8 cellular contexts compared by ENCODE assay signal in genomic region chrX:52958113-52959010, GRCh38. TPM values are rescaled to one million over a fixed set of nuclear protein-coding genes. Genes with fewer than 3 reads are reported as not detected.
A peak's percentile ranks its signal among the peaks of the same experiment; 100 is the strongest.
DNase-seq lines count a peak whose midpoint lies in the region; ATAC-seq and TF ChIP-seq lines count a peak whose summit lies in the region.
"Not testable (repeated sequence)": the region's sequence is repeated elsewhere in the genome, so short reads cannot be mapped to it uniquely, and the experiment has no call there.

Gene FAM156A (minus strand): TSS chrX:52958518. CDS start chrX:52948588, 9,930 bp downstream.

- not testable (repeated sequence) for H3K27me3 ChIP-seq in BJ (ENCODE audit: control insufficient read depth, insufficient read depth, low read length); H9 (ENCODE audit: insufficient read depth, low read length); mammary epithelial cell (ENCODE audit: insufficient read depth, low read length); sigmoid colon

- not testable (repeated sequence) for H2BK12ac ChIP-seq in H9 (ENCODE audit: insufficient read length, low read depth, low read length)

- not testable (repeated sequence) for DNase-seq in BJ (ENCODE audit: low read depth); H9; mammary epithelial cell; left colon; sigmoid colon

- H3K27me3 Mint-ChIP-seq in H9 (ENCODE audit: low read depth): not testable (repeated sequence)

- H3K4ac ChIP-seq in H9 (ENCODE audit: low read depth, low read length): not testable (repeated sequence)

- in situ Hi-C loops in mammary epithelial cell (cut with MboI; ENCODE audit: low sequenced_read_pairs in 2 of 2): not testable (repeated sequence)

- POLR2A ChIA-PET in BJ (lab: Charles Lee): not testable (repeated sequence)

- H3K23me2 ChIP-seq in H9 (ENCODE audit: insufficient read length, low read depth, low read length, poor library complexity, severe bottlenecking): not testable (repeated sequence)

- not testable (repeated sequence) for H3K4me3 Mint-ChIP-seq in H9

- H4K20me1 ChIP-seq in H9 (ENCODE audit: control insufficient read depth, insufficient read depth, insufficient read length); mammary epithelial cell (ENCODE audit: insufficient read depth, low read length): not testable (repeated sequence)

- H2BK15ac ChIP-seq in H9 (ENCODE audit: low read depth, low read length): not testable (repeated sequence)

- not testable (repeated sequence) for H3K4me1 Mint-ChIP-seq in H9

- not testable (repeated sequence) for H2AFZ ChIP-seq in H9 (ENCODE audit: low read length); mammary epithelial cell (ENCODE audit: low read depth, low read length)

- intact Hi-C loops in T-helper 1 cell treated with Interleukin-12 subunit alpha and Interleukin-12 subunit beta and Interleukin-4 antibody, amounts not matched to agents 30 ng/mL and 1 ng/mL, for 36 hours (cut with micrococcal nuclease); mammary epithelial cell (cut with micrococcal nuclease); left colon (cut with DNase I, micrococcal nuclease); sigmoid colon (cut with DNase I): not testable (repeated sequence)

- not testable (repeated sequence) for H3K18ac ChIP-seq in H9 (ENCODE audit: insufficient read length, low read depth, low read length)

- TF ChIP-seq POLR2A in sigmoid colon (IDR thresholded peaks at IDR 0.05): not testable (repeated sequence)

- H2BK120ac ChIP-seq in H9 (ENCODE audit: low read depth, low read length, poor library complexity, severe bottlenecking): not testable (repeated sequence)

- H2AK5ac ChIP-seq in H9 (ENCODE audit: insufficient read length, low read length): not testable (repeated sequence)

- peak; percentile 88 for ATAC-seq in GM19035 (IDR thresholded peaks at IDR 0.05; ENCODE audit: unreplicated experiment)
- ATAC-seq in HG03159 (IDR thresholded peaks at IDR 0.05; ENCODE audit: unreplicated experiment): peak; percentile 78
- peak; percentile 86 for ATAC-seq in left colon

- not testable (repeated sequence) for H3K4me1 ChIP-seq in H9 (ENCODE audit: insufficient read depth, low read length); mammary epithelial cell (ENCODE audit: insufficient read depth, low read length); sigmoid colon

- H2BK20ac ChIP-seq in H9 (ENCODE audit: low read depth, low read length, poor library complexity, severe bottlenecking): not testable (repeated sequence)

- H3K56ac ChIP-seq in H9 (ENCODE audit: insufficient read length, low read depth, low read length): not testable (repeated sequence)

- TF ChIP-seq EP300 in sigmoid colon (IDR thresholded peaks at IDR 0.05): not testable (repeated sequence)

- not testable (repeated sequence) for H3K79me1 ChIP-seq in H9 (ENCODE audit: insufficient read depth, low read depth, low read length, poor library complexity, severe bottlenecking)

- not testable (repeated sequence) for H3T11ph ChIP-seq in H9 (ENCODE audit: low read length)

- CTCF ChIA-PET in BJ (lab: Yijun Ruan, JAX); mammary epithelial cell (lab: Charles Lee; ENCODE audit: low non-redundant PET): not testable (repeated sequence)

- H2BK5ac ChIP-seq in H9 (ENCODE audit: insufficient read length, low read length): not testable (repeated sequence)

- not testable (repeated sequence) for H3K23ac ChIP-seq in H9 (ENCODE audit: insufficient read length, low read depth, low read length)

- H3K4me2 ChIP-seq in H9 (ENCODE audit: insufficient read depth, insufficient read length, low read length); mammary epithelial cell (ENCODE audit: insufficient read depth, low read depth, low read length): not testable (repeated sequence)

- not testable (repeated sequence) for H4K5ac ChIP-seq in H9 (ENCODE audit: insufficient read length, low read depth, low read length)

- dilution Hi-C loops in mammary epithelial cell (cut with HindIII; ENCODE audit: low sequenced_read_pairs): not testable (repeated sequence)

- not testable (repeated sequence) for H4K8ac ChIP-seq in H9 (replicated peaks; ENCODE audit: insufficient read length, low read depth, low read length)

- not testable (repeated sequence) for H3K36me3 ChIP-seq in BJ (ENCODE audit: control insufficient read depth, insufficient read depth, low read length); mammary epithelial cell (ENCODE audit: insufficient read depth, low read length); sigmoid colon

- H4K91ac ChIP-seq in H9 (ENCODE audit: insufficient read length, low read depth, low read length): not testable (repeated sequence)

- not testable (repeated sequence) for TF ChIP-seq CTCF in BJ (IDR thresholded peaks at IDR 0.05; ENCODE audit: insufficient read depth, low read depth, low read length); H9 (conservative IDR thresholded peaks at IDR 0.05); mammary epithelial cell (conservative IDR thresholded peaks at IDR 0.05 in 1 of 2, IDR thresholded peaks at IDR 0.05 in 1 of 2; ENCODE audit: extremely low read depth in 1 of 2, insufficient read depth in 1 of 2, low read depth in 1 of 2, low read length in 2 of 2); sigmoid colon (IDR thresholded peaks at IDR 0.05)

- H3K9ac ChIP-seq in H9 (ENCODE audit: extremely low read depth, insufficient read length, low read length); mammary epithelial cell (ENCODE audit: insufficient read depth, low read length): not testable (repeated sequence)

- H3K27ac ChIP-seq in H9 (ENCODE audit: insufficient read length, low read depth, low read length); mammary epithelial cell (ENCODE audit: insufficient read depth, low read depth, low read length); sigmoid colon: not testable (repeated sequence)

- not testable (repeated sequence) for H3K36me3 Mint-ChIP-seq in H9 (ENCODE audit: insufficient read depth in 1 of 3, low read depth in 3 of 3)

- not testable (repeated sequence) for H3K79me2 ChIP-seq in H9 (ENCODE audit: insufficient read depth, low read length); mammary epithelial cell (ENCODE audit: insufficient read depth, low read length)

- H3K14ac ChIP-seq in H9 (ENCODE audit: insufficient read depth, low read length): not testable (repeated sequence)

- no CpG with 5 or more reads among the region's 91 CpGs for WGBS in H9 (ENCODE audit: extremely low coverage, insufficient read length, low lambda C conversion rate)
- WGBS in mammary epithelial cell (ENCODE audit: low coverage, missing lambda C conversion rate): no CpG with 5 or more reads among the region's 91 CpGs
- WGBS in sigmoid colon, 2 donors: no CpG with 5 or more reads among the region's 91 CpGs

- H3K4me3 ChIP-seq in BJ (ENCODE audit: low read depth, low read length); mammary epithelial cell (replicated peaks in 1 of 3; ENCODE audit: insufficient read depth in 1 of 3, low read depth in 2 of 3, low read length in 3 of 3); sigmoid colon: not testable (repeated sequence)

- H3K9me3 ChIP-seq in H9 (ENCODE audit: control insufficient read depth, low read depth, low read length); mammary epithelial cell (replicated peaks; ENCODE audit: insufficient read depth, low read length); sigmoid colon: not testable (repeated sequence)

- H3K9me3 Mint-ChIP-seq in H9: not testable (repeated sequence)

- not testable (repeated sequence) for BruUV-seq in mammary epithelial cell (replicated peaks; lab: Mats Ljungman, UMichigan)

- H3K27ac Mint-ChIP-seq in H9: not testable (repeated sequence)

RNA-seq across cellular contexts. Expression of gene FAM156A, which starts in this region (rescaled TPM):
- 27.6 and 33.3 TPM in 2 replicates for polyA plus RNA-seq in BJ (2011; rRNA removed)
- polyA minus RNA-seq in BJ (2011; rRNA and poly(A)+ RNA removed): 4.8 and 6.3 TPM in 2 replicates
- total RNA-seq in H9 (2021): 14.7 and 15.7 TPM in 2 replicates
- total RNA-seq in T-helper 1 cell treated with Interleukin-12 subunit alpha and Interleukin-12 subunit beta and Interleukin-4 antibody, amounts not matched to agents 30 ng/mL and 1 ng/mL, for 36 hours: 22.2 and 22.6 TPM in 2 replicates
- 10 to 100 TPM; 10.3 to 22.5 TPM for total RNA-seq in mammary epithelial cell
- polyA plus RNA-seq in mammary epithelial cell: 11.9 TPM
- 1.8 TPM for polyA minus RNA-seq in mammary epithelial cell
- 10 to 100 TPM; 15.8 to 16.7 TPM for total RNA-seq in left colon
- 10 to 100 TPM in 3 of 4 donors, 1 to 10 TPM in 1; 6.6 to 24.6 (median 15.1) TPM for total RNA-seq in sigmoid colon
- 10 to 100 TPM in 1 of 3 donors, 1 to 10 TPM in 2; 1.6 to 15.7 (median 3.6) TPM for polyA plus RNA-seq in sigmoid colon
